8 cellular contexts compared by ENCODE assay signal in genomic region chr7:75739796-75740672, GRCh38. TPM values are rescaled to one million over a fixed set of nuclear protein-coding genes. Genes with fewer than 3 reads are reported as not detected.
DNase-seq lines count a peak whose midpoint lies in the region; ATAC-seq, FAIRE-seq and TF ChIP-seq lines count a peak whose summit lies in the region.

No MANE protein-coding gene starts in this region.

- H3K4me3 ChIP-seq in ascending aorta: peak overlapping the region; percentile 79 to 81
- H3K4me3 ChIP-seq in lower leg skin (ENCODE audit: low read depth, poor library complexity, severe bottlenecking): peak overlapping the region; percentile 61
- H3K4me3 ChIP-seq in upper lobe of left lung: peak overlapping the region; percentile 60 to 100 (median 98)

- H3K9me3 ChIP-seq in ascending aorta (no peaks in the 10 kb centered on the region), upper lobe of left lung (no peaks in the 10 kb centered on the region)

- ATAC-seq in GM18861 (IDR thresholded peaks at IDR 0.05; ENCODE audit: unreplicated experiment) (peak; percentile 18), HG03378 (IDR thresholded peaks at IDR 0.05; ENCODE audit: unreplicated experiment) (peak; percentile 37), upper lobe of left lung (ENCODE audit: low FRiP score in 2 of 2) (no peak)

- FAIRE-seq in HTR-8/SVneo (lab: Jason Lieb, UNC): no peak

- H3K27ac ChIP-seq in ascending aorta (peak overlapping the region; percentile 23 to 77), upper lobe of left lung (peak overlapping the region; percentile 84 to 96 (median 90))

- TF ChIP-seq CTCF in ascending aorta (IDR thresholded peaks at IDR 0.05) (no peak), lower leg skin (IDR thresholded peaks at IDR 0.05) (no peak), upper lobe of left lung (IDR thresholded peaks at IDR 0.05) (no peak)

- H3K4me1 ChIP-seq in ascending aorta (peaks cover 0 to 18% of the 10 kb centered on the region in 2 donors), upper lobe of left lung (peaks cover 23 to 39% (median 28%) of the 10 kb centered on the region in 4 donors)

- H3K36me3 ChIP-seq in ascending aorta: no peaks in the 10 kb centered on the region
- no peaks in the 10 kb centered on the region for H3K36me3 ChIP-seq in upper lobe of left lung

- intact Hi-C loops in ascending aorta (cut with DNase I) (loop anchor here (1.0 to 5.0 kb wide), 4 partner anchors 28 to 137 kb away; partner anchors contain the start of gene RHBDD2), lower leg skin (cut with DNase I; ENCODE audit: low total_unique reads) (no loop called here)

- 60 to 66% methylated on average over 26 of the region's 26 CpGs for WGBS in lower leg skin, 2 donors
- WGBS in upper lobe of left lung, 2 donors: 63 to 65% methylated on average over 26 of the region's 26 CpGs

- TF ChIP-seq POLR2A in lower leg skin (IDR thresholded peaks at IDR 0.05): no peak
- TF ChIP-seq POLR2A in upper lobe of left lung (IDR thresholded peaks at IDR 0.05): no peak

- no peak for DNase-seq in ascending aorta (ENCODE audit: low spot score in 2 of 2)
- peak in 1 of 2 donors; percentile 83 for DNase-seq in lower leg skin (ENCODE audit: low spot score in 2 of 2)
- no peak for DNase-seq in upper lobe of left lung
- no peak for DNase-seq in GDM1 (lab: John Stamatoyannopoulos, UW)
- no peak for DNase-seq in HTR-8/SVneo (ENCODE audit: insufficient read length, low spot score)
- no peak for DNase-seq in NCI-H2029 treated with DMSO at 0.1 percent for 48 hours (lab: John Stamatoyannopoulos, UW)

- TF ChIP-seq EP300 in upper lobe of left lung (IDR thresholded peaks at IDR 0.05): no peak

- H3K27me3 ChIP-seq in ascending aorta: no peaks in the 10 kb centered on the region
- no peaks in the 10 kb centered on the region for H3K27me3 ChIP-seq in upper lobe of left lung

RNA-seq across cellular contexts. Expression of gene HIP1, which starts 1.3 kb away (rescaled TPM):
- total RNA-seq in ascending aorta (47.5 TPM), lower leg skin (10 to 100 TPM; 20.1 to 30.3 (median 23.0) TPM), upper lobe of left lung (10 to 100 TPM; 43.9 to 66.0 (median 55.2) TPM)

RNA-seq across cellular contexts. Expression of gene CCL26, which starts 32.0 kb away (rescaled TPM):
- total RNA-seq in ascending aorta: not detected
- 1 to 10 TPM in 2 of 4 donors, under 1 TPM in 1, not detected in 1; 0.79 to 2.0 (median 1.9) TPM for total RNA-seq in lower leg skin
- total RNA-seq in upper lobe of left lung: 1 to 10 TPM in 1 of 6 donors, under 1 TPM in 1, not detected in 4; 0.71 to 3.6 TPM

Comparison
In these comparisons a context has a peak if more than half of its experiments do, and no peak if none do; other contexts are left out.
1. ATAC-seq: peak in GM18861 (single experiment) and HG03378 (single experiment); none in upper lobe of left lung (0 of 2).
2. Peak in every context shown above with its lines, with median percentiles within 50 percentile points of each other: H3K4me3 ChIP-seq.